ENCODE assay signal across 10 cellular contexts in genomic region chr1:21909286-21909759, GRCh38. TPM values are rescaled to one million over a fixed set of nuclear protein-coding genes. Genes with fewer than 3 reads are reported as not detected.
A peak's percentile ranks its signal among the peaks of the same experiment; 100 is the strongest.
DNase-seq lines count a peak whose midpoint lies in the region; ATAC-seq and TF ChIP-seq lines count a peak whose summit lies in the region.
"Had no signal": no experiment of that assay in that cellular context is flagged by ENCODE, and none has a peak within 500 bp of the region (broad histone marks: within the 10 kb centered on the region; RNA-seq: fewer than 3 reads in every experiment).

No MANE protein-coding gene starts in this region.

- intact Hi-C loops in heart left ventricle (cut with DNase I) (no loop called here), cardiac septum (cut with DNase I) (no loop called here), posterior cingulate gyrus (cut with DNase I) (no loop called here)
- intact Hi-C loops in dendritic cell treated with granulocyte-macrophage colony-stimulating factor and Interleukin-4, amounts not matched to agents 40 ng/mL and 50 ng/mL, for 4 days (cut with micrococcal nuclease): no loop called here

- no peaks in the 10 kb centered on the region for H3K27me3 ChIP-seq in heart left ventricle

- no peaks in the 10 kb centered on the region for H3K9me3 Mint-ChIP-seq in dendritic cell treated with granulocyte-macrophage colony-stimulating factor and Interleukin-4, amounts not matched to agents 40 ng/mL and 50 ng/mL, for 4 days
- H3K9me3 Mint-ChIP-seq in naive thymus-derived CD8-positive, alpha-beta T cell: no peaks in the 10 kb centered on the region

- no peaks in the 10 kb centered on the region for H3K9me3 ChIP-seq in heart left ventricle

- TF ChIP-seq POLR2A in heart left ventricle (IDR thresholded peaks at IDR 0.05): no peak

- no peaks in the 10 kb centered on the region for H3K27me3 Mint-ChIP-seq in dendritic cell treated with granulocyte-macrophage colony-stimulating factor and Interleukin-4, amounts not matched to agents 40 ng/mL and 50 ng/mL, for 4 days
- H3K27me3 Mint-ChIP-seq in naive thymus-derived CD8-positive, alpha-beta T cell: no peaks in the 10 kb centered on the region

- TF ChIP-seq CTCF in heart left ventricle (IDR thresholded peaks at IDR 0.05): no peak

- H3K27ac Mint-ChIP-seq in dendritic cell treated with granulocyte-macrophage colony-stimulating factor and Interleukin-4, amounts not matched to agents 40 ng/mL and 50 ng/mL, for 4 days: peak overlapping the region; percentile 93
- peak overlapping the region in 6 of 10 donors; percentile 13 to 83 (median 57) for H3K27ac Mint-ChIP-seq in naive thymus-derived CD8-positive, alpha-beta T cell

- H3K27ac ChIP-seq in heart left ventricle (peak overlapping the region; percentile 75 to 98 (median 89)), urinary bladder (ENCODE audit: low read depth) (peak overlapping the region; percentile 40)
- H3K27ac ChIP-seq: KMS-11 had no signal

- POLR2A ChIA-PET in naive thymus-derived CD8-positive, alpha-beta T cell (lab: Charles Lee): interaction anchor here (0.6 to 1.4 kb wide), 4 partner anchors 11 to 718 kb away, joined by 3 to 4 read pairs (median 3); partner anchors contain the start of gene CDC42

- peaks cover 98% of the 10 kb centered on the region for H3K4me1 Mint-ChIP-seq in dendritic cell treated with granulocyte-macrophage colony-stimulating factor and Interleukin-4, amounts not matched to agents 40 ng/mL and 50 ng/mL, for 4 days (ENCODE audit: low read depth)
- peaks cover 9 to 41% (median 27%) of the 10 kb centered on the region in 4 donors for H3K4me1 Mint-ChIP-seq in naive thymus-derived CD8-positive, alpha-beta T cell

- 0 to 18% (median 10%) methylated on average over 1 of the region's 1 CpG for WGBS in heart left ventricle, 4 donors
- WGBS in urinary bladder: 13% methylated on average over 1 of the region's 1 CpG

- H3K4me3 ChIP-seq in heart left ventricle (no peak overlapping the region), urinary bladder (ENCODE audit: low read depth, low read length) (no peak overlapping the region)

- peak in 1 of 4 donors; percentile 5 for ATAC-seq in heart left ventricle
- ATAC-seq in naive thymus-derived CD8-positive, alpha-beta T cell: no peak
- ATAC-seq in HG03457 (IDR thresholded peaks at IDR 0.05; ENCODE audit: unreplicated experiment): no peak
- no peak for ATAC-seq in HG03175 (IDR thresholded peaks at IDR 0.05; ENCODE audit: unreplicated experiment)

- H3K36me3 Mint-ChIP-seq in dendritic cell treated with granulocyte-macrophage colony-stimulating factor and Interleukin-4, amounts not matched to agents 40 ng/mL and 50 ng/mL, for 4 days (ENCODE audit: low read depth): peaks cover under 1% of the 10 kb centered on the region
- no peaks in the 10 kb centered on the region for H3K36me3 Mint-ChIP-seq in naive thymus-derived CD8-positive, alpha-beta T cell

- H3K4me1 ChIP-seq in heart left ventricle (peaks cover 37 to 100% (median 98%) of the 10 kb centered on the region in 12 donors), urinary bladder (ENCODE audit: insufficient read depth) (peaks cover 3% of the 10 kb centered on the region)

- H3K36me3 ChIP-seq in heart left ventricle (peaks cover 0 to 24% (median 0%) of the 10 kb centered on the region in 9 donors), urinary bladder (ENCODE audit: insufficient read depth) (no peaks in the 10 kb centered on the region)

- DNase-seq in heart left ventricle (no peak), cardiac septum (ENCODE audit: low spot score) (no peak), posterior cingulate gyrus (no peak)
- DNase-seq in naive thymus-derived CD8-positive, alpha-beta T cell: no peak
- DNase-seq: glutamatergic neuron had no signal

- H3K4me3 Mint-ChIP-seq in dendritic cell treated with granulocyte-macrophage colony-stimulating factor and Interleukin-4, amounts not matched to agents 40 ng/mL and 50 ng/mL, for 4 days: peak overlapping the region; percentile 58
- peak overlapping the region in 1 of 10 donors; percentile 56 for H3K4me3 Mint-ChIP-seq in naive thymus-derived CD8-positive, alpha-beta T cell

RNA-seq across cellular contexts. Expression of gene HSPG2, which starts 27.8 kb away (rescaled TPM):
- total RNA-seq in heart left ventricle: 100 to 1,000 TPM; 202 to 608 (median 304) TPM
- 100 to 1,000 TPM; 164 to 315 TPM for polyA plus RNA-seq in heart left ventricle
- 506 TPM for total RNA-seq in cardiac septum
- total RNA-seq in naive thymus-derived CD8-positive, alpha-beta T cell: 1 to 10 TPM; 6.4 to 7.2 TPM
- under 1 TPM in 2 of 3 donors, not detected in 1; 0.46 to 0.76 TPM for polyA plus RNA-seq in naive thymus-derived CD8-positive, alpha-beta T cell
- total RNA-seq in urinary bladder: 242 TPM
- 514 TPM for polyA plus RNA-seq in urinary bladder

Comparison
In these comparisons a context has a peak if more than half of its experiments do, and no peak if none do; other contexts are left out.
1. RNA of gene HSPG2, which starts 27.8 kb away (total RNA-seq): 506 TPM in cardiac septum (single experiment), 202 to 608 TPM in heart left ventricle and 242 TPM in urinary bladder (single experiment); 6.4 to 7.2 TPM in naive thymus-derived CD8-positive, alpha-beta T cell; every median in the first group is over 10 times any median in the second.